In the genomic region with DNA sequence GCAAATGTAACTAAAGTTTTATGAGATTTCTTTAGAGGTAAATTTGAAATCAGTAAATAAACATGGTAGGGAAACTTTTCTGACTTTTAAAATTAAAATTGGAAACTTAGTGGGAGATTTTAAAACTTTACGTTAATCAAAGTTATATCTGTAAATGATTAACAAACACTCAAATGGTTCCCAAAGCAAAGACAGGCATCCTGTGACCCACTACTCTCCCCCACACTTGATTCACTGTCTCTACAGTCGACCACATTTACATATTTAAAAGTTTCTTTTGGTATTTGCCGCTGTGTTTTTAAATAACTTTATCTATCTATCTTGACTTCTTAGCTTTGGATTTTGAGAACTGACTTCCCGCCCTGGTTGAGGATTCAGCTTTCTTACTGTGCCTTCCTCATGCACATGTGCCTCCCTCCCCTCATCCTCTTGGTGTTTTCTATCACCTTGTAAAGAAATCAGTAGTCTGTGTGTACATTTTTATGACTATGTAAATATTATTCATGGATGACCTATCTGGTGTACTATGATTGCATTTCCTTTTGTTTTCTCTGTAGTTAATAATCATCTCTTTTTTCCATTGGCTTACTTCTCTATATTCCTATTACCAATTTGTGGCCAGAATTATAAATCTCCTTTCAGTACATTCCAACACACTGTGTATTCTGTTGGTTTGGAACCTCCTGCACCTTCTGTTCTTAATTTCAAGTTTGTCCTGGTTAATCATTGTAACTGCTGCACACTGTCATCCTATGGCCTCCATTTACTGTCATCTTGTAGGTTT, we compare ENCODE assay signal across 22 cellular contexts.
DNase-seq lines count a peak whose midpoint lies in the region; ATAC-seq, FAIRE-seq and TF ChIP-seq lines count a peak whose summit lies in the region.
"Had no signal": no experiment of that assay in that cellular context is flagged by ENCODE, and none has a peak within 500 bp of the region (broad histone marks: within the 10 kb centered on the region; RNA-seq: fewer than 3 reads in every experiment).

No MANE protein-coding gene starts in this region.

- ATAC-seq in GM19463 (IDR thresholded peaks at IDR 0.05; ENCODE audit: unreplicated experiment) = no peak

- FAIRE-seq in HTR-8/SVneo (lab: Jason Lieb, UNC) (peak; percentile 57), bronchial epithelial cell (lab: Jason Lieb, UNC) (no peak)
- FAIRE-seq: GM18507 had no signal

- peaks cover 0 to 67% (median 24%) of the 10 kb centered on the region in 4 donors for H3K4me1 ChIP-seq in sigmoid colon
- H3K4me1 ChIP-seq: BLaER1 treated with 17β-estradiol and CSF1 and Interleukin-3, amounts not matched to agents 10 nM and 100 nM had no signal

- no peaks in the 10 kb centered on the region for H3K9me3 ChIP-seq in sigmoid colon
- H3K9me3 ChIP-seq: BLaER1 treated with 17β-estradiol and CSF1 and Interleukin-3, amounts not matched to agents 10 nM and 100 nM; right atrium auricular region; SK-N-SH; tibial nerve had no signal

- H3K27ac ChIP-seq in 22Rv1 = peak overlapping the region; percentile 49
- H3K27ac ChIP-seq in sigmoid colon = no peak overlapping the region
- H3K27ac ChIP-seq: BLaER1 treated with 17β-estradiol and CSF1 and Interleukin-3, amounts not matched to agents 10 nM and 100 nM; cardiac muscle cell; right atrium auricular region; tibial nerve had no signal

- DNase-seq in HTR-8/SVneo (ENCODE audit: insufficient read length, low spot score) = no peak
- peak; percentile 74 for DNase-seq in bronchial epithelial cell (ENCODE audit: low read depth)
- peak; percentile 24 for DNase-seq in left kidney (ENCODE audit: low read depth, low spot score)
- DNase-seq in sigmoid colon = no peak
- no peak for DNase-seq in activated gamma-delta T cell treated with Interleukin-2 at 50 U/mL for 16 hours
- no peak for DNase-seq in activated gamma-delta T cell (lab: John Stamatoyannopoulos, UW)
- DNase-seq: 8988T; activated CD4-positive, CD25-positive, alpha-beta regulatory T cell treated with anti-CD3 and anti-CD28 coated beads, Interleukin-2, amount 50 U/mL, for 72 hours; H7; Kasumi-1; NCI-H1105 treated with DMSO at 0.1 percent for 48 hours; NCI-H2171; NCI-H774; SK-N-SH; stimulated activated naive CD4-positive, alpha-beta T cell treated with Interleukin-2 at 50 U/mL for 16 hours had no signal

- H3K4me3 ChIP-seq in bronchial epithelial cell (ENCODE audit: low read depth, low read length) = no peak overlapping the region
- H3K4me3 ChIP-seq in sigmoid colon = no peak overlapping the region
- H3K4me3 ChIP-seq: BLaER1 treated with 17β-estradiol and CSF1 and Interleukin-3, amounts not matched to agents 10 nM and 100 nM; cardiac muscle cell; right atrium auricular region; tibial nerve had no signal

- TF ChIP-seq CTCF in 22Rv1 (IDR thresholded peaks at IDR 0.05) = no peak
- no peak for TF ChIP-seq CTCF in bronchial epithelial cell (IDR thresholded peaks at IDR 0.05; ENCODE audit: insufficient read depth, low read length, severe bottlenecking)
- no peak for TF ChIP-seq CTCF in sigmoid colon (IDR thresholded peaks at IDR 0.05)

- no peak for TF ChIP-seq EP300 in sigmoid colon (IDR thresholded peaks at IDR 0.05)

- WGBS in sigmoid colon, 2 donors = 23 to 65% methylated on average over 4 of the region's 4 CpGs

- H3K36me3 ChIP-seq in bronchial epithelial cell (ENCODE audit: control insufficient read depth, insufficient read depth, low read length) (no peaks in the 10 kb centered on the region), sigmoid colon (no peaks in the 10 kb centered on the region)
- H3K36me3 ChIP-seq: BLaER1 treated with 17β-estradiol and CSF1 and Interleukin-3, amounts not matched to agents 10 nM and 100 nM; cardiac muscle cell; right atrium auricular region; tibial nerve had no signal

- TF ChIP-seq POLR2A in sigmoid colon (IDR thresholded peaks at IDR 0.05) = no peak

- no peaks in the 10 kb centered on the region for H3K27me3 ChIP-seq in bronchial epithelial cell (ENCODE audit: control insufficient read depth, insufficient read depth, low read length)
- no peaks in the 10 kb centered on the region for H3K27me3 ChIP-seq in sigmoid colon
- H3K27me3 ChIP-seq: BLaER1 treated with 17β-estradiol and CSF1 and Interleukin-3, amounts not matched to agents 10 nM and 100 nM; cardiac muscle cell; right atrium auricular region; tibial nerve had no signal

- intact Hi-C loops in sigmoid colon (cut with DNase I) = no loop called here

Comparison
In these comparisons a context has a peak if more than half of its experiments do, and no peak if none do; other contexts are left out.
1. DNase-seq: peak in bronchial epithelial cell (single experiment) and left kidney (single experiment); none in HTR-8/SVneo (single experiment), sigmoid colon (single experiment), activated gamma-delta T cell treated with Interleukin-2 at 50 U/mL for 16 hours (single experiment) and activated gamma-delta T cell (single experiment).